17 cellular contexts compared by ENCODE assay signal in the genomic region with DNA sequence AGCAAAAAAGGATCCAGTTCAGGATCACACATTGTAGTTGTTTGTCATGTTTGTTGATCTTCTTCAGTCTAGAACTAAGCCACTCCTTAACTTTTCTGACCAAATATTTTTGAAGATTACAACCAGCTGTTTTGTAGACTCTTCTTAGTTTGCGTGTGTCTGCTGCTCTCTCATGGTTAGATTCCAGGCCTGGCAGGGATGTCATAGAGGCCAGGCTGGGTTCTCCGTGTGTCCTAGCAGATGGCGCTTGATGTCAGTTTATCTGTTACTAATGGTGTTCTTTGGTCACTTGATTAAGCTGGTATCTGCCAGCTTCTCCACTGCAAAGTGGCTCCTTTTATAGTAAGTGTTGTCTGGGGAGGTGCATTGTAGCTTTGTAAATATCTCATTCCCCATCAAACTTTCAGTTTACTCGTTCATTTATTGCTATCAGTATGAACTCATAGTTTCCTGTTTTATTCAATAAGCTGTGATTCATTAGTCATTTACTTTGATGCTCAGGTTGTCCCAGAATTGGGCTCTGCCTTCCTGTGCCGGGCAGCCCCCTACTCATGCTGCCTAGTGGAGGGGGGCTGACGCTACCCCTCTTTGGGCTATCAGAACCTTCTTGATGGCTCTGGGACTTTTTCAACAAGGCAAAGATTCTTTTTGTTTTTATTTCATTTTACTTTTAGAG. TPM values are rescaled to one million over a fixed set of nuclear protein-coding genes. Genes with fewer than 3 reads are reported as not detected.
A peak's percentile ranks its signal among the peaks of the same experiment; 100 is the strongest.
DNase-seq lines count a peak whose midpoint lies in the region; ATAC-seq and TF ChIP-seq lines count a peak whose summit lies in the region.
"Had no signal": no experiment of that assay in that cellular context is flagged by ENCODE, and none has a peak within 500 bp of the region (broad histone marks: within the 10 kb centered on the region; RNA-seq: fewer than 3 reads in every experiment).

No MANE protein-coding gene starts in this region.

- no peaks in the 10 kb centered on the region for H3K79me2 ChIP-seq in smooth muscle cell (ENCODE audit: low read depth)

- H3K4me3 ChIP-seq in smooth muscle cell: no peak overlapping the region
- H3K4me3 ChIP-seq: K562, right lobe of liver had no signal

- no peaks in the 10 kb centered on the region for H3K4me1 ChIP-seq in smooth muscle cell (ENCODE audit: low read depth)

- TF ChIP-seq CTCF in smooth muscle cell (IDR thresholded peaks at IDR 0.05; ENCODE audit: borderline replicate concordance, insufficient read depth, poor library complexity, severe bottlenecking): no peak

- ATAC-seq in SK-N-SH treated with all-trans-retinoic acid at 6 μM for 48 hours: peak; percentile 61
- peak; percentile 59 for ATAC-seq in Right ventricle myocardium inferior
- no peak for ATAC-seq in GM21423 (IDR thresholded peaks at IDR 0.05; ENCODE audit: unreplicated experiment)
- ATAC-seq: K562, right lobe of liver had no signal

- H3F3A ChIP-seq in smooth muscle cell (ENCODE audit: low read depth): no peaks in the 10 kb centered on the region

- H3K9ac ChIP-seq in smooth muscle cell (ENCODE audit: low read depth): no peak overlapping the region

- H4K20me1 ChIP-seq in smooth muscle cell (ENCODE audit: low read depth): no peaks in the 10 kb centered on the region

- no peaks in the 10 kb centered on the region for H3K27me3 ChIP-seq in smooth muscle cell (ENCODE audit: low read depth)
- H3K27me3 ChIP-seq: right lobe of liver had no signal

- H3K36me3 ChIP-seq in smooth muscle cell (ENCODE audit: low read depth): no peaks in the 10 kb centered on the region

- 64% methylated on average over 6 of the region's 6 CpGs for WGBS in smooth muscle cell (ENCODE audit: low lambda C conversion rate)

- DNase-seq in NCI-H524 (lab: John Stamatoyannopoulos, UW) (peak; percentile 38 to 79), NCI-H524 treated with DMSO at 0.1 percent for 48 hours (lab: John Stamatoyannopoulos, UW) (no peak), Right ventricle myocardium inferior (ENCODE audit: missing footprints) (no peak), smooth muscle cell (lab: John Stamatoyannopoulos, UW; ENCODE audit: unreplicated experiment) (no peak), ecto neural progenitor cell (ENCODE audit: low spot score) (no peak)
- no peak for DNase-seq in effector CD4-positive, alpha-beta T cell
- DNase-seq: 8988T; activated CD4-positive, alpha-beta T cell treated with anti-CD3 and anti-CD28 coated beads, Interleukin-2, amount 50 U/mL, for 48 hours; COR-L47; H7; hippocampal formation; NCI-H1417 treated with DMSO at 0.1 percent for 48 hours; NCI-H526 treated with DMSO at 0.1 percent for 48 hours; right lobe of liver had no signal

- peak overlapping the region; percentile 26 for H2AFZ ChIP-seq in smooth muscle cell (ENCODE audit: low read depth)

- no peak overlapping the region for H3K4me2 ChIP-seq in smooth muscle cell

- intact Hi-C loops in Right ventricle myocardium inferior (cut with DNase I): loop anchor here (5.0 kb wide), 1 partner anchor 44 kb away; no protein-coding TSS in a partner anchor

- no peaks in the 10 kb centered on the region for H3K9me3 ChIP-seq in smooth muscle cell (replicated peaks; ENCODE audit: low read depth)
- H3K9me3 ChIP-seq: right lobe of liver had no signal

- H3K27ac ChIP-seq in smooth muscle cell (ENCODE audit: low read depth): no peak overlapping the region

TF ChIP-seq in SK-N-SH treated with all-trans-retinoic acid at 6 μM for 48 hours, 23 proteins besides CTCF, POLR2A, EP300 and RAD21:
- no peak for TF ChIP-seq GLIS3 (CRISPR knock-in tag; IDR thresholded peaks at IDR 0.05)
- TF ChIP-seq, protein P1, sequence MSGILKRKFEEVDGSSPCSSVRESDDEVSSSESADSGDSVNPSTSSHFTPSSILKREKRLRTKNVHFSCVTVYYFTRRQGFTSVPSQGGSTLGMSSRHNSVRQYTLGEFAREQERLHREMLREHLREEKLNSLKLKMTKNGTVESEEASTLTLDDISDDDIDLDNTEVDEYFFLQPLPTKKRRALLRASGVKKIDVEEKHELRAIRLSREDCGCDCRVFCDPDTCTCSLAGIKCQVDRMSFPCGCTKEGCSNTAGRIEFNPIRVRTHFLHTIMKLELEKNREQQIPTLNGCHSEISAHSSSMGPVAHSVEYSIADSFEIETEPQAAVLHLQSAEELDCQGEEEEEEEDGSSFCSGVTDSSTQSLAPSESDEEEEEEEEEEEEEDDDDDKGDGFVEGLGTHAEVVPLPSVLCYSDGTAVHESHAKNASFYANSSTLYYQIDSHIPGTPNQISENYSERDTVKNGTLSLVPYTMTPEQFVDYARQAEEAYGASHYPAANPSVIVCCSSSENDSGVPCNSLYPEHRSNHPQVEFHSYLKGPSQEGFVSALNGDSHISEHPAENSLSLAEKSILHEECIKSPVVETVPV (CRISPR knock-in tag; IDR thresholded peaks at IDR 0.05): no peak
- no peak for TF ChIP-seq ESRRG (CRISPR knock-in tag; IDR thresholded peaks at IDR 0.05)
- TF ChIP-seq, protein P2, sequence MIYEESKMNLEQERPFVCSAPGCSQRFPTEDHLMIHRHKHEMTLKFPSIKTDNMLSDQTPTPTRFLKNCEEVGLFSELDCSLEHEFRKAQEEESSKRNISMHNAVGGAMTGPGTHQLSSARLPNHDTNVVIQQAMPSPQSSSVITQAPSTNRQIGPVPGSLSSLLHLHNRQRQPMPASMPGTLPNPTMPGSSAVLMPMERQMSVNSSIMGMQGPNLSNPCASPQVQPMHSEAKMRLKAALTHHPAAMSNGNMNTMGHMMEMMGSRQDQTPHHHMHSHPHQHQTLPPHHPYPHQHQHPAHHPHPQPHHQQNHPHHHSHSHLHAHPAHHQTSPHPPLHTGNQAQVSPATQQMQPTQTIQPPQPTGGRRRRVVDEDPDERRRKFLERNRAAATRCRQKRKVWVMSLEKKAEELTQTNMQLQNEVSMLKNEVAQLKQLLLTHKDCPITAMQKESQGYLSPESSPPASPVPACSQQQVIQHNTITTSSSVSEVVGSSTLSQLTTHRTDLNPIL (CRISPR knock-in tag; IDR thresholded peaks at IDR 0.05; ENCODE audit: low read depth): no peak
- no peak for TF ChIP-seq ARNTL (CRISPR knock-in tag; IDR thresholded peaks at IDR 0.05; ENCODE audit: borderline replicate concordance, low read depth)
- no peak for TF ChIP-seq CSDC2 (CRISPR knock-in tag; IDR thresholded peaks at IDR 0.05)
- TF ChIP-seq TCF4 (CRISPR knock-in tag; IDR thresholded peaks at IDR 0.05; ENCODE audit: borderline replicate concordance): no peak
- TF ChIP-seq BACH2 (CRISPR knock-in tag; IDR thresholded peaks at IDR 0.05; ENCODE audit: borderline replicate concordance): no peak
- TF ChIP-seq, protein P3, sequence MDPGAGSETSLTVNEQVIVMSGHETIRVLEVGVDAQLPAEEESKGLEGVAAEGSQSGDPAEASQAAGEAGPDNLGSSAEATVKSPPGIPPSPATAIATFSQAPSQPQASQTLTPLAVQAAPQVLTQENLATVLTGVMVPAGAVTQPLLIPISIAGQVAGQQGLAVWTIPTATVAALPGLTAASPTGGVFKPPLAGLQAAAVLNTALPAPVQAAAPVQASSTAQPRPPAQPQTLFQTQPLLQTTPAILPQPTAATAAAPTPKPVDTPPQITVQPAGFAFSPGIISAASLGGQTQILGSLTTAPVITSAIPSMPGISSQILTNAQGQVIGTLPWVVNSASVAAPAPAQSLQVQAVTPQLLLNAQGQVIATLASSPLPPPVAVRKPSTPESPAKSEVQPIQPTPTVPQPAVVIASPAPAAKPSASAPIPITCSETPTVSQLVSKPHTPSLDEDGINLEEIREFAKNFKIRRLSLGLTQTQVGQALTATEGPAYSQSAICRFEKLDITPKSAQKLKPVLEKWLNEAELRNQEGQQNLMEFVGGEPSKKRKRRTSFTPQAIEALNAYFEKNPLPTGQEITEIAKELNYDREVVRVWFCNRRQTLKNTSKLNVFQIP (CRISPR knock-in tag; IDR thresholded peaks at IDR 0.05; ENCODE audit: borderline replicate concordance, low read depth): no peak
- TF ChIP-seq, protein P4, sequence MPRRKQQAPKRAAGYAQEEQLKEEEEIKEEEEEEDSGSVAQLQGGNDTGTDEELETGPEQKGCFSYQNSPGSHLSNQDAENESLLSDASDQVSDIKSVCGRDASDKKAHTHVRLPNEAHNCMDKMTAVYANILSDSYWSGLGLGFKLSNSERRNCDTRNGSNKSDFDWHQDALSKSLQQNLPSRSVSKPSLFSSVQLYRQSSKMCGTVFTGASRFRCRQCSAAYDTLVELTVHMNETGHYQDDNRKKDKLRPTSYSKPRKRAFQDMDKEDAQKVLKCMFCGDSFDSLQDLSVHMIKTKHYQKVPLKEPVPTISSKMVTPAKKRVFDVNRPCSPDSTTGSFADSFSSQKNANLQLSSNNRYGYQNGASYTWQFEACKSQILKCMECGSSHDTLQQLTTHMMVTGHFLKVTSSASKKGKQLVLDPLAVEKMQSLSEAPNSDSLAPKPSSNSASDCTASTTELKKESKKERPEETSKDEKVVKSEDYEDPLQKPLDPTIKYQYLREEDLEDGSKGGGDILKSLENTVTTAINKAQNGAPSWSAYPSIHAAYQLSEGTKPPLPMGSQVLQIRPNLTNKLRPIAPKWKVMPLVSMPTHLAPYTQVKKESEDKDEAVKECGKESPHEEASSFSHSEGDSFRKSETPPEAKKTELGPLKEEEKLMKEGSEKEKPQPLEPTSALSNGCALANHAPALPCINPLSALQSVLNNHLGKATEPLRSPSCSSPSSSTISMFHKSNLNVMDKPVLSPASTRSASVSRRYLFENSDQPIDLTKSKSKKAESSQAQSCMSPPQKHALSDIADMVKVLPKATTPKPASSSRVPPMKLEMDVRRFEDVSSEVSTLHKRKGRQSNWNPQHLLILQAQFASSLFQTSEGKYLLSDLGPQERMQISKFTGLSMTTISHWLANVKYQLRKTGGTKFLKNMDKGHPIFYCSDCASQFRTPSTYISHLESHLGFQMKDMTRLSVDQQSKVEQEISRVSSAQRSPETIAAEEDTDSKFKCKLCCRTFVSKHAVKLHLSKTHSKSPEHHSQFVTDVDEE (CRISPR knock-in tag; IDR thresholded peaks at IDR 0.05): no peak

RNA-seq across cellular contexts. Expression of a gene that starts 42.1 kb away (rescaled TPM):
- total RNA-seq in Right ventricle myocardium inferior: 0.81 TPM
- total RNA-seq in smooth muscle cell: 21.4 and 26.8 TPM in 2 replicates
- polyA plus RNA-seq in smooth muscle cell: 2.0 and 7.9 TPM in 2 replicates

RNA-seq across cellular contexts. Expression of a gene that starts 49.7 kb away (rescaled TPM):
- total RNA-seq in Right ventricle myocardium inferior (28.2 TPM), smooth muscle cell (12.7 and 15.3 TPM in 2 replicates)
- polyA plus RNA-seq in smooth muscle cell: 9.9 and 11.7 TPM in 2 replicates

Comparison
In these comparisons a context has a peak if more than half of its experiments do, and no peak if none do; other contexts are left out.
1. DNase-seq: peak in NCI-H524 (2 of 2); none in NCI-H524 treated with DMSO at 0.1 percent for 48 hours (single experiment), Right ventricle myocardium inferior (single experiment), smooth muscle cell (single experiment), effector CD4-positive, alpha-beta T cell (single experiment) and ecto neural progenitor cell (single experiment).
2. RNA of a gene that starts 42.1 kb away (total RNA-seq): 21.4 to 26.8 TPM in smooth muscle cell; 0.81 TPM in Right ventricle myocardium inferior (single experiment); every median in the first group is over 10 times any median in the second.